In genomic region chr15:95169701-95170459, GRCh38 we compare ENCODE assay signal across 15 cellular contexts.
DNase-seq lines count a peak whose midpoint lies in the region; ATAC-seq and TF ChIP-seq lines count a peak whose summit lies in the region.
"Had no signal": no experiment of that assay in that cellular context is flagged by ENCODE, and none has a peak within 500 bp of the region (broad histone marks: within the 10 kb centered on the region; RNA-seq: fewer than 3 reads in every experiment).

No MANE protein-coding gene starts in this region.

- H3K4me3 ChIP-seq in lower lobe of right lung (peak overlapping the region; percentile 34), stomach (peak overlapping the region; percentile 10 to 29 (median 23))
- H3K4me3 ChIP-seq: Peyer's patch had no signal

- peak overlapping the region; percentile 49 for H3K27ac ChIP-seq in lower lobe of right lung
- peak overlapping the region in 4 of 5 donors; percentile 49 to 73 (median 70) for H3K27ac ChIP-seq in stomach
- H3K27ac ChIP-seq: Peyer's patch had no signal

- no peaks in the 10 kb centered on the region for H3K36me3 Mint-ChIP-seq in T-cell
- H3K36me3 Mint-ChIP-seq: CD8-positive, alpha-beta memory T cell had no signal

- no peaks in the 10 kb centered on the region for H3K4me1 ChIP-seq in lower lobe of right lung
- peaks cover 0 to 9% (median 2%) of the 10 kb centered on the region in 4 donors for H3K4me1 ChIP-seq in stomach
- H3K4me1 ChIP-seq: Peyer's patch had no signal

- ATAC-seq in lower lobe of right lung = peak in 1 of 2 donors; percentile 42
- no peak for ATAC-seq in GM21619 (IDR thresholded peaks at IDR 0.05; ENCODE audit: unreplicated experiment)
- no peak for ATAC-seq in T-cell (replicated peaks in 1 of 4)

- CTCF ChIA-PET in T-cell (lab: Charles Lee) = no interaction called here

- peaks cover 4 to 14% of the 10 kb centered on the region in 2 donors for H3K27me3 Mint-ChIP-seq in T-cell
- H3K27me3 Mint-ChIP-seq: activated B cell treated with CpG ODN at 0.5 μM for 24 hours had no signal

- no peaks in the 10 kb centered on the region for H3K36me3 ChIP-seq in lower lobe of right lung
- H3K36me3 ChIP-seq in stomach = no peaks in the 10 kb centered on the region
- H3K36me3 ChIP-seq: Peyer's patch had no signal

- 45 to 65% (median 54%) methylated on average over 25 of the region's 25 CpGs for WGBS in stomach, 5 donors

- no peak overlapping the region for H3K27ac Mint-ChIP-seq in T-cell
- H3K27ac Mint-ChIP-seq: activated B cell treated with CpG ODN at 0.5 μM for 24 hours had no signal

- TF ChIP-seq CTCF in lower lobe of right lung (IDR thresholded peaks at IDR 0.05) = no peak
- no peak for TF ChIP-seq CTCF in stomach (IDR thresholded peaks at IDR 0.05)

- H3K9me3 ChIP-seq in lower lobe of right lung (no peaks in the 10 kb centered on the region), stomach (no peaks in the 10 kb centered on the region)
- H3K9me3 ChIP-seq: Peyer's patch had no signal

- H3K27me3 ChIP-seq in lower lobe of right lung (ENCODE audit: low read depth) (no peaks in the 10 kb centered on the region), stomach (no peaks in the 10 kb centered on the region)
- H3K27me3 ChIP-seq: Peyer's patch had no signal

- DNase-seq in Daoy (ENCODE audit: low read depth) = peak; percentile 21
- peak in 31 of 58 donors; percentile 2 to 68 (median 27) for DNase-seq in anterior cingulate cortex (lab: John Stamatoyannopoulos, UW)
- DNase-seq in lower lobe of right lung = no peak
- DNase-seq in stomach = peak; percentile 28
- no peak for DNase-seq in T-cell
- no peak for DNase-seq in NCI-H446 treated with DMSO at 0.1 percent for 48 hours (lab: John Stamatoyannopoulos, UW)
- no peak for DNase-seq in NCI-H1694 (lab: John Stamatoyannopoulos, UW)
- DNase-seq: activated B cell treated with CpG ODN at 0.5 μM for 24 hours; CD8-positive, alpha-beta memory T cell; hippocampal formation; NCI-H2029 treated with DMSO at 0.1 percent for 48 hours; stimulated activated CD4-positive, alpha-beta T cell treated with anti-CD3 and anti-CD28 coated beads, Interleukin-2, amount 100 ng/mL, for 24 hours; substantia nigra had no signal

- no peak for TF ChIP-seq POLR2A in stomach (IDR thresholded peaks at IDR 0.05)

- H3K9me3 Mint-ChIP-seq in T-cell = peaks cover 4 to 15% (median 8%) of the 10 kb centered on the region in 3 donors
- H3K9me3 Mint-ChIP-seq: activated B cell treated with CpG ODN at 0.5 μM for 24 hours had no signal

- no peaks in the 10 kb centered on the region for H3K4me1 Mint-ChIP-seq in T-cell
- H3K4me1 Mint-ChIP-seq: activated B cell treated with CpG ODN at 0.5 μM for 24 hours; CD8-positive, alpha-beta memory T cell had no signal

- no peak overlapping the region for H3K4me3 Mint-ChIP-seq in T-cell
- H3K4me3 Mint-ChIP-seq: activated B cell treated with CpG ODN at 0.5 μM for 24 hours; CD8-positive, alpha-beta memory T cell had no signal

- TF ChIP-seq EP300 in stomach (IDR thresholded peaks at IDR 0.05) = no peak

- POLR2A ChIA-PET in T-cell (lab: Charles Lee) = no interaction called here

- intact Hi-C loops in lower lobe of right lung (cut with DNase I) = no loop called here
- intact Hi-C loops in stomach (cut with DNase I; ENCODE audit: low total_unique reads) = no loop called here

Comparison
In these comparisons a context has a peak if more than half of its experiments do, and no peak if none do; other contexts are left out.
1. DNase-seq: peak in Daoy (single experiment), anterior cingulate cortex (31 of 58) and stomach (single experiment); none in lower lobe of right lung (single experiment), T-cell (0 of 34), NCI-H446 treated with DMSO at 0.1 percent for 48 hours (single experiment) and NCI-H1694 (single experiment).